In the genomic region with DNA sequence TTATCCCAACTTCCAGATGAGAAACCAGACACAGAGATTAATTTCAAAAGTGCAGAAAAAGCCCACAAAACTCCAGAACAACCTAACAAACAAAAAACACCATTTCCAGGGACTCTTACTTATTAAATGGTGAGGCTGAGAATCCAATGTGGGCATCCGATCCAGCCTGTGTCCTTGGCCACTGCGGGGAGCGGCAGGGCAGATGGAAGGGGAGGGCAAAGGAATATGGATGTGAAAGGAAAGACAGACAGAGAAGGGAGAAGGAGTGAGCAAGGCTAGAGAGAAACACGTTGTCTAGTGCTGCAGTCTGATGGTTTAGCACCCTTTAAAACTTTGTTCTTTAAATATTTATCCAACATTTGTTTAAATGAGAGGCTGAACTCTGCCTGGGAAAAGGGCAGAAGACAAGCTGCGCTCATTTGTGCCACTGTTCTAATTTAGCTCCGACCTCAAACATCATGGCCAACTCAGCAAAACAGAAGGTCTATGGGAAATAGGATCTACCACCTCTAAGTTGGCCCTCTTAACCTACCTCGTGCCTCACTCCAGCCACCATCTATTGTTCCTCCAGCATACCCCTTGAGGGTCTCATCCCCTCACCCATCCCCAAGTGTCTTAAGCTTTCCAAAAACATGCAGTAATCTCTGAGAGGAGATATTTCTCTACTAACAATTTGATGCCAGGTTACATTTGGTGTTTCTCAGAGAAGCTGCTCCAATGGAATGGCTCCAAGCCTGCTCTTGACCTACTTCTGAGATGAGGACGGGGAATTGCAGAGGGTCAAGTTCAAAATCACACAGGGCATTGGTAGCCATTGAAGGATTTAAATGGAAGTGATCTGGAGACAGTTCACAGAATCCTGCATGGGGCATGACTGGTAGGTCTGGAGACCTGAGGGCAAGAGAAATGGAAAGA, we compare ENCODE assay signal across 16 cellular contexts.
DNase-seq lines count a peak whose midpoint lies in the region; ATAC-seq and TF ChIP-seq lines count a peak whose summit lies in the region.
"Had no signal": no experiment of that assay in that cellular context is flagged by ENCODE, and none has a peak within 500 bp of the region (broad histone marks: within the 10 kb centered on the region; RNA-seq: fewer than 3 reads in every experiment).

No MANE protein-coding gene starts in this region.

- H4K8ac ChIP-seq in neuronal stem cell (ENCODE audit: low read depth, low read length), result no peak overlapping the region

- H3K4me3 ChIP-seq in neuronal stem cell (ENCODE audit: low read length in 2 of 2) (no peak overlapping the region), psoas muscle (no peak overlapping the region), right cardiac atrium (ENCODE audit: low read length) (no peak overlapping the region)
- H3K4me3 ChIP-seq: BLaER1 treated with 17β-estradiol and CSF1 and Interleukin-3, amounts not matched to agents 10 nM and 100 nM had no signal

- no peaks in the 10 kb centered on the region for H3K79me1 ChIP-seq in neuronal stem cell (ENCODE audit: low read depth, low read length)

- H3K27ac ChIP-seq in VCaP, result 0 out of 2 replicates have a peak overlapping the region, but pooled peaks have one; percentile 12
- H3K27ac ChIP-seq in neuronal stem cell (replicated peaks; ENCODE audit: low read length), result no peak overlapping the region
- no peak overlapping the region for H3K27ac ChIP-seq in psoas muscle
- H3K27ac ChIP-seq in right cardiac atrium (ENCODE audit: low read length), result no peak overlapping the region
- H3K27ac ChIP-seq: BLaER1 treated with 17β-estradiol and CSF1 and Interleukin-3, amounts not matched to agents 10 nM and 100 nM had no signal

- no peak overlapping the region for H2AFZ ChIP-seq in neuronal stem cell (ENCODE audit: low read length)

- no peak for TF ChIP-seq CTCF in VCaP (conservative IDR thresholded peaks at IDR 0.05)
- TF ChIP-seq CTCF in psoas muscle (IDR thresholded peaks at IDR 0.05), result no peak

- H2BK15ac ChIP-seq in neuronal stem cell (ENCODE audit: low read length), result no peak overlapping the region

- WGBS in neuronal stem cell (ENCODE audit: extremely low coverage in 2 of 2, insufficient read length in 2 of 2, insufficient replicate concordance in 1 of 2), 2 donors, result no CpG with 5 or more reads among the region's 8 CpGs
- WGBS in psoas muscle, 3 donors, result 75 to 89% (median 80%) methylated on average over 8 of the region's 8 CpGs
- WGBS in right cardiac atrium, result 82% methylated on average over 8 of the region's 8 CpGs

- H3K4me2 ChIP-seq in neuronal stem cell (ENCODE audit: insufficient read depth, low read length, poor library complexity, severe bottlenecking), result no peak overlapping the region
- H3K4me2 ChIP-seq: BLaER1 treated with 17β-estradiol and CSF1 and Interleukin-3, amounts not matched to agents 10 nM and 100 nM had no signal

- H3K9ac ChIP-seq in neuronal stem cell (ENCODE audit: low read depth, low read length, poor library complexity), result no peak overlapping the region
- H3K9ac ChIP-seq: BLaER1 treated with 17β-estradiol and CSF1 and Interleukin-3, amounts not matched to agents 10 nM and 100 nM had no signal

- H4K91ac ChIP-seq in neuronal stem cell (ENCODE audit: low read depth, low read length, poor library complexity), result no peak overlapping the region

- H3K36me3 ChIP-seq in neuronal stem cell (replicated peaks in 1 of 2; ENCODE audit: control insufficient read depth in 2 of 2, insufficient read depth in 2 of 2, low read length in 2 of 2) (no peaks in the 10 kb centered on the region), psoas muscle (ENCODE audit: insufficient read depth in 1 of 2, low read depth in 1 of 2) (no peaks in the 10 kb centered on the region)
- H3K36me3 ChIP-seq: BLaER1 treated with 17β-estradiol and CSF1 and Interleukin-3, amounts not matched to agents 10 nM and 100 nM had no signal

- peak overlapping the region; percentile 36 for H3K18ac ChIP-seq in neuronal stem cell (ENCODE audit: low read length)

- H3K27me3 ChIP-seq in neuronal stem cell (ENCODE audit: control insufficient read depth in 3 of 3, insufficient read depth in 3 of 3, low read depth in 1 of 3, low read length in 3 of 3) (peaks cover 0 to 9% (median 0%) of the 10 kb centered on the region in 3 experiments), psoas muscle (ENCODE audit: insufficient read depth in 3 of 3, low read length in 2 of 3) (peaks cover 0 to 1% (median 0%) of the 10 kb centered on the region in 3 donors), right cardiac atrium (ENCODE audit: control insufficient read depth, insufficient read depth) (no peaks in the 10 kb centered on the region)
- H3K27me3 ChIP-seq: BLaER1 treated with 17β-estradiol and CSF1 and Interleukin-3, amounts not matched to agents 10 nM and 100 nM had no signal

- H3K4me1 ChIP-seq in neuronal stem cell (ENCODE audit: control insufficient read depth in 2 of 2, insufficient read depth in 1 of 2, low read depth in 1 of 2, low read length in 2 of 2), result peaks cover 1 to 4% of the 10 kb centered on the region in 2 donors
- H3K4me1 ChIP-seq in psoas muscle, result no peaks in the 10 kb centered on the region
- H3K4me1 ChIP-seq in right cardiac atrium (ENCODE audit: control insufficient read depth, insufficient read depth, low read length), result peaks cover under 1% of the 10 kb centered on the region

- H2BK120ac ChIP-seq in neuronal stem cell (ENCODE audit: low read depth, low read length), result no peak overlapping the region

- ATAC-seq in psoas muscle, result no peak
- no peak for ATAC-seq in right cardiac atrium
- ATAC-seq: CD8-positive, alpha-beta T cell; HCT116 had no signal

- no peak overlapping the region for H2BK5ac ChIP-seq in neuronal stem cell (ENCODE audit: low read length)

- no peak overlapping the region for H3K14ac ChIP-seq in neuronal stem cell (ENCODE audit: low read length)

- intact Hi-C loops in psoas muscle (cut with DNase I) (no loop called here), right cardiac atrium (cut with DNase I) (no loop called here)

- H2BK12ac ChIP-seq in neuronal stem cell (ENCODE audit: low read length), result no peak overlapping the region

- no peak overlapping the region for H3K4ac ChIP-seq in neuronal stem cell (ENCODE audit: low read length)

- H3K23ac ChIP-seq in neuronal stem cell (ENCODE audit: low read depth, low read length, poor library complexity), result no peak overlapping the region

- no peak overlapping the region for H2AK5ac ChIP-seq in neuronal stem cell (ENCODE audit: low read depth, low read length)

- DNase-seq in cerebellar cortex (ENCODE audit: low spot score), result peak; percentile 60
- no peak for DNase-seq in neuronal stem cell (ENCODE audit: low spot score)
- DNase-seq in amygdala (lab: John Stamatoyannopoulos, UW), result no peak
- DNase-seq in psoas muscle, result no peak
- DNase-seq in right cardiac atrium, result no peak
- DNase-seq: Calu3; CD8-positive, alpha-beta T cell; DMS53; DND-41; EL; GOT3; H7; HFFc6 had no signal

- H3K9me3 ChIP-seq in neuronal stem cell (replicated peaks in 1 of 2; ENCODE audit: control insufficient read depth in 2 of 2, insufficient read depth in 1 of 2, low read depth in 1 of 2, low read length in 2 of 2) (no peaks in the 10 kb centered on the region), psoas muscle (no peaks in the 10 kb centered on the region), right cardiac atrium (ENCODE audit: control insufficient read depth, low read length) (no peaks in the 10 kb centered on the region)
- H3K9me3 ChIP-seq: BLaER1 treated with 17β-estradiol and CSF1 and Interleukin-3, amounts not matched to agents 10 nM and 100 nM had no signal
